ENCODE assay signal across 14 cellular contexts in genomic region chr13:23469901-23470525, GRCh38. TPM values are rescaled to one million over a fixed set of nuclear protein-coding genes. Genes with fewer than 3 reads are reported as not detected.
DNase-seq lines count a peak whose midpoint lies in the region; ATAC-seq, FAIRE-seq and TF ChIP-seq lines count a peak whose summit lies in the region.
"Had no signal": no experiment of that assay in that cellular context is flagged by ENCODE, and none has a peak within 500 bp of the region (broad histone marks: within the 10 kb centered on the region; RNA-seq: fewer than 3 reads in every experiment).

No MANE protein-coding gene starts in this region.

- TF ChIP-seq CTCF in HepG2 (CRISPR knock-in tag; IDR thresholded peaks at IDR 0.05) (no peak), right lobe of liver (IDR thresholded peaks at IDR 0.05) (no peak), astrocyte (IDR thresholded peaks at IDR 0.05; ENCODE audit: insufficient read depth, low read depth, low read length) (no peak)

- FAIRE-seq in HepG2 (lab: Jason Lieb, UNC) (no peak), astrocyte (lab: Jason Lieb, UNC) (peak; percentile 96)

- CTCF ChIA-PET in HepG2 (lab: Yijun Ruan, JAX; ENCODE audit: low intra/inter-chr PET ratio, low total read pairs) = no interaction called here

- TF ChIP-seq EP300 in HepG2 (IDR thresholded peaks at IDR 0.05; ENCODE audit: low read depth in 2 of 2, low read length in 2 of 2) (no peak), HepG2 (CRISPR knock-in tag; IDR thresholded peaks at IDR 0.05; ENCODE audit: borderline replicate concordance) (no peak)

- 81% methylated on average over 11 of the region's 11 CpGs for WGBS in HepG2 (ENCODE audit: low lambda C conversion rate)
- WGBS in right lobe of liver (ENCODE audit: insufficient coverage, low coverage, low lambda C conversion rate, missing lambda C conversion rate) = 51% methylated on average over 9 of the region's 11 CpGs

- no peak overlapping the region for H3K27ac Mint-ChIP-seq in astrocyte (ENCODE audit: unreplicated experiment)
- no peak overlapping the region for H3K27ac Mint-ChIP-seq in activated naive CD4-positive, alpha-beta T cell treated with anti-CD3 and anti-CD28 coated beads, Interleukin-2, amount 50 U/mL, for 72 hours
- H3K27ac Mint-ChIP-seq: activated T-helper 2 cell treated with anti-CD3 and anti-CD28 coated beads, Interferon-gamma antibody, Interleukin-2, Interleukin-4, amounts not matched to agents 10 μg/mL and 5 μg/mL and 100 μg/mL, durations not matched to agents 14 hours and 24 hours and 36 hours; dendritic cell treated with granulocyte-macrophage colony-stimulating factor and Interleukin-4, amounts not matched to agents 40 ng/mL and 50 ng/mL, for 4 days had no signal

- no peak overlapping the region for H3K9ac ChIP-seq in HepG2 (ENCODE audit: insufficient read depth, low read depth, low read length)
- peak overlapping the region; percentile 71 for H3K9ac ChIP-seq in astrocyte (ENCODE audit: low read length)

- H3K4me2 ChIP-seq in HepG2 (ENCODE audit: low read depth, low read length) = no peak overlapping the region
- H3K4me2 ChIP-seq in astrocyte (ENCODE audit: low read length) = peak overlapping the region; percentile 50

- H3K9me3 Mint-ChIP-seq in astrocyte (ENCODE audit: unreplicated experiment) = no peaks in the 10 kb centered on the region
- no peaks in the 10 kb centered on the region for H3K9me3 Mint-ChIP-seq in activated naive CD4-positive, alpha-beta T cell treated with anti-CD3 and anti-CD28 coated beads, Interleukin-2, amount 50 U/mL, for 72 hours
- H3K9me3 Mint-ChIP-seq: activated T-helper 2 cell treated with anti-CD3 and anti-CD28 coated beads, Interferon-gamma antibody, Interleukin-2, Interleukin-4, amounts not matched to agents 10 μg/mL and 5 μg/mL and 100 μg/mL, durations not matched to agents 14 hours and 24 hours and 36 hours; dendritic cell treated with granulocyte-macrophage colony-stimulating factor and Interleukin-4, amounts not matched to agents 40 ng/mL and 50 ng/mL, for 4 days had no signal

- POLR2A ChIA-PET in HepG2 (lab: Yijun Ruan, JAX) = no interaction called here

- H3K4me1 ChIP-seq in HepG2 (ENCODE audit: insufficient read depth, low read length) (peaks cover 33% of the 10 kb centered on the region), right lobe of liver (peaks cover 0 to 5% (median 3%) of the 10 kb centered on the region in 4 donors), astrocyte (ENCODE audit: insufficient read depth, low read length) (peaks cover 26% of the 10 kb centered on the region)

- no TSS peak for BruUV-seq in HepG2 (replicated peaks; lab: Mats Ljungman, UMichigan)

- H4K20me1 ChIP-seq in HepG2 (ENCODE audit: insufficient read depth, low read length) (no peaks in the 10 kb centered on the region), astrocyte (ENCODE audit: insufficient read depth, low read length) (no peaks in the 10 kb centered on the region)

- ATAC-seq in HepG2 (no peak), right lobe of liver (no peak)
- no peak for ATAC-seq in activated naive CD4-positive, alpha-beta T cell treated with anti-CD3 and anti-CD28 coated beads, Interleukin-2, amount 50 U/mL, for 72 hours
- ATAC-seq: mucosa of descending colon had no signal

- peaks cover 2% of the 10 kb centered on the region for H3K36me3 Mint-ChIP-seq in astrocyte (ENCODE audit: low read depth, unreplicated experiment)
- H3K36me3 Mint-ChIP-seq in activated naive CD4-positive, alpha-beta T cell treated with anti-CD3 and anti-CD28 coated beads, Interleukin-2, amount 50 U/mL, for 72 hours = no peaks in the 10 kb centered on the region

- H3K27ac ChIP-seq in HepG2 (ENCODE audit: extremely low read length, insufficient read depth, low read length) (no peak overlapping the region), right lobe of liver (no peak overlapping the region), astrocyte (ENCODE audit: low read depth, low read length) (peak overlapping the region; percentile 74)

- in situ Hi-C loops in HepG2 (cut with HindIII; ENCODE audit: extremely low pct_ligation_motif_present, low pct_unique_long_range_greater_than_20kb) = loop anchor here (5.0 to 10.0 kb wide), 3 partner anchors 107 to 405 kb away; no protein-coding TSS in a partner anchor

- no peak overlapping the region for H3K4me3 ChIP-seq in HepG2 (replicated peaks in 1 of 3; ENCODE audit: insufficient read depth in 1 of 3, low read depth in 2 of 3, low read length in 3 of 3)
- H3K4me3 ChIP-seq in right lobe of liver = no peak overlapping the region
- H3K4me3 ChIP-seq in astrocyte (ENCODE audit: insufficient read depth, low read depth, low read length) = no peak overlapping the region
- H3K4me3 ChIP-seq: mucosa of descending colon, skin epidermis had no signal

- H3K27me3 ChIP-seq in HepG2 (ENCODE audit: control insufficient read depth in 1 of 2, insufficient read depth in 2 of 2, low read length in 2 of 2) (peaks cover 0 to 5% of the 10 kb centered on the region in 2 experiments; a peak in 1 of 5 replicates), right lobe of liver (no peaks in the 10 kb centered on the region), astrocyte (ENCODE audit: insufficient read depth, low read length) (no peaks in the 10 kb centered on the region)

- TF ChIP-seq POLR2A in HepG2 (IDR thresholded peaks at IDR 0.05; ENCODE audit: insufficient read depth in 1 of 2, low read depth in 2 of 2, low read length in 2 of 2) (no peak), right lobe of liver (IDR thresholded peaks at IDR 0.05) (no peak)

- H2AFZ ChIP-seq in HepG2 (ENCODE audit: low read length) (no peak overlapping the region), astrocyte (ENCODE audit: low read depth, low read length) (peak overlapping the region; percentile 19)

- H3K27me3 Mint-ChIP-seq in astrocyte (ENCODE audit: low read depth, unreplicated experiment) = no peaks in the 10 kb centered on the region

- peaks cover 20% of the 10 kb centered on the region for H3K4me1 Mint-ChIP-seq in astrocyte (ENCODE audit: low read depth, unreplicated experiment)

- intact Hi-C loops in HepG2 (cut with micrococcal nuclease; ENCODE audit: unreplicated experiment) = loop anchor here (1.0 to 10.0 kb wide), 3 partner anchors 185 to 417 kb away; partner anchors contain the start of gene MIPEP
- intact Hi-C loops in right lobe of liver (cut with DNase I) = loop anchor here in 1 of 2 donors (10.0 kb wide), 1 partner anchor 405 kb away; no protein-coding TSS in a partner anchor

- H3K9me3 ChIP-seq in HepG2 (ENCODE audit: low read length) (no peaks in the 10 kb centered on the region), right lobe of liver (no peaks in the 10 kb centered on the region), astrocyte (ENCODE audit: insufficient read depth, low read depth, low read length) (no peaks in the 10 kb centered on the region)
- H3K9me3 ChIP-seq: mucosa of descending colon had no signal

- H3K36me3 ChIP-seq in HepG2 (replicated peaks in 1 of 2; ENCODE audit: control insufficient read depth in 1 of 2, insufficient read depth in 2 of 2, low read length in 2 of 2) (no peaks in the 10 kb centered on the region), right lobe of liver (no peaks in the 10 kb centered on the region), astrocyte (ENCODE audit: insufficient read depth, low read length) (no peaks in the 10 kb centered on the region)

- DNase-seq in HepG2 (ENCODE audit: low spot score) (no peak), right lobe of liver (no peak), astrocyte (ENCODE audit: low read depth) (peak; percentile 75), islet precursor cell (peak; percentile 66), SIG-M5 (lab: John Stamatoyannopoulos, UW) (no peak), DMS 273 (lab: John Stamatoyannopoulos, UW; ENCODE audit: unreplicated experiment) (no peak), NCI-H774 (lab: John Stamatoyannopoulos, UW) (no peak)
- DNase-seq in activated naive CD4-positive, alpha-beta T cell treated with anti-CD3 and anti-CD28 coated beads, Interleukin-2, amount 50 U/mL, for 72 hours (ENCODE audit: low spot score in 2 of 2) = no peak
- DNase-seq: activated CD4-positive, CD25-positive, alpha-beta regulatory T cell treated with anti-CD3 and anti-CD28 coated beads, Interleukin-2, amount 50 U/mL, for 72 hours; mucosa of descending colon; NCI-H226 had no signal

- no peaks in the 10 kb centered on the region for H3K79me2 ChIP-seq in HepG2 (ENCODE audit: insufficient read depth, low read length)
- H3K79me2 ChIP-seq in astrocyte (ENCODE audit: insufficient read depth, low read length) = no peaks in the 10 kb centered on the region

- H3K4me3 Mint-ChIP-seq in astrocyte (ENCODE audit: unreplicated experiment) = no peak overlapping the region
- H3K4me3 Mint-ChIP-seq: dendritic cell treated with granulocyte-macrophage colony-stimulating factor and Interleukin-4, amounts not matched to agents 40 ng/mL and 50 ng/mL, for 4 days had no signal

- no peak for TF ChIP-seq RAD21 in HepG2 (CRISPR knock-in tag; IDR thresholded peaks at IDR 0.05)

RNA-seq across cellular contexts. Expression of gene SACS, which starts 36.5 kb away (rescaled TPM):
- total RNA-seq in HepG2 (2016; rRNA removed; fragmentation: Illumina TruSeq; extraction: Trizol) (15.7 and 29.4 TPM in 2 replicates), right lobe of liver (1 to 10 TPM; 1.5 to 5.9 (median 3.3) TPM), astrocyte (78.8 and 79.4 TPM in 2 replicates)
- total RNA-seq in HepG2 (2016; cell fraction: cytosol; rRNA removed; fragmentation: Illumina TruSeq; extraction: Trizol; ENCODE audit: low read depth) = 2.6 and 3.4 TPM in 2 replicates
- 15.1 and 26.7 TPM in 2 replicates for total RNA-seq in HepG2 (2016; cell fraction: insoluble cytoplasmic fraction; rRNA removed; fragmentation: Illumina TruSeq; extraction: Trizol)
- total RNA-seq in HepG2 (2016; cell fraction: membrane; rRNA removed; fragmentation: Illumina TruSeq; extraction: Trizol) = 6.4 and 6.9 TPM in 2 replicates
- 20.0 and 21.3 TPM in 2 replicates for total RNA-seq in HepG2 (2016; cell fraction: nucleus; rRNA removed; fragmentation: Illumina TruSeq; extraction: Trizol)
- polyA plus RNA-seq in HepG2 (2011; rRNA removed) = 3.9 and 4.0 TPM in 2 replicates
- 2.5 and 3.4 TPM in 2 replicates for polyA plus RNA-seq in HepG2 (2011; cell fraction: cytosol; rRNA removed)
- 4.7 and 12.2 TPM in 2 replicates for polyA plus RNA-seq in HepG2 (2011; cell fraction: nucleus; rRNA removed)
- 4.4 and 5.4 TPM in 2 replicates for polyA plus RNA-seq in HepG2 (2012)
- 0.59 and 0.63 TPM in 2 replicates for polyA plus RNA-seq in HepG2 (2016; cell fraction: cytosol; fragmentation: Illumina TruSeq; extraction: Trizol; ENCODE audit: low read depth)
- polyA plus RNA-seq in HepG2 (2016; cell fraction: insoluble cytoplasmic fraction; fragmentation: Illumina TruSeq; extraction: Trizol; ENCODE audit: low read depth) = 9.0 and 9.7 TPM in 2 replicates
- 1.2 and 1.7 TPM in 2 replicates for polyA plus RNA-seq in HepG2 (2016; cell fraction: membrane; fragmentation: Illumina TruSeq; extraction: Trizol; ENCODE audit: low read depth)
- polyA plus RNA-seq in HepG2 (2016; cell fraction: nucleus; fragmentation: Illumina TruSeq; extraction: Trizol; ENCODE audit: insufficient read depth, low read depth) = 16.0 and 17.1 TPM in 2 replicates
- polyA minus RNA-seq in HepG2 (2011; rRNA and poly(A)+ RNA removed; ENCODE audit: low replicate concordance) = 48.4 and 93.6 TPM in 2 replicates
- 11.8 and 12.8 TPM in 2 replicates for polyA minus RNA-seq in HepG2 (2011; cell fraction: cytosol; rRNA and poly(A)+ RNA removed)
- 38.5 and 41.0 TPM in 2 replicates for polyA minus RNA-seq in HepG2 (2011; cell fraction: nucleus; rRNA and poly(A)+ RNA removed)
- 10 to 100 TPM; 31.5 to 33.4 TPM for total RNA-seq in activated naive CD4-positive, alpha-beta T cell treated with anti-CD3 and anti-CD28 coated beads, Interleukin-2, amount 50 U/mL, for 72 hours

Comparison
In these comparisons a context has a peak if more than half of its experiments do, and no peak if none do; other contexts are left out.
1. DNase-seq: peak in astrocyte (single experiment) and islet precursor cell (single experiment); none in HepG2 (single experiment), right lobe of liver (0 of 3), SIG-M5 (single experiment), activated naive CD4-positive, alpha-beta T cell treated with anti-CD3 and anti-CD28 coated beads, Interleukin-2, amount 50 U/mL, for 72 hours (0 of 2), DMS 273 (single experiment) and NCI-H774 (single experiment).